ENCODE assay signal across 12 cellular contexts in genomic region chr20:10609726-10610125, GRCh38.
DNase-seq lines count a peak whose midpoint lies in the region; ATAC-seq and TF ChIP-seq lines count a peak whose summit lies in the region.
"Had no signal": no experiment of that assay in that cellular context is flagged by ENCODE, and none has a peak within 500 bp of the region (broad histone marks: within the 10 kb centered on the region; RNA-seq: fewer than 3 reads in every experiment).

No MANE protein-coding gene starts in this region.

- intact Hi-C loops in prostate gland (cut with DNase I) (no loop called here), uterus (cut with DNase I; ENCODE audit: low total_unique reads) (no loop called here)

- no peak for TF ChIP-seq POLR2A in gastroesophageal sphincter (IDR thresholded peaks at IDR 0.05)
- TF ChIP-seq POLR2A in prostate gland (IDR thresholded peaks at IDR 0.05): no peak
- TF ChIP-seq POLR2A in uterus (IDR thresholded peaks at IDR 0.05): no peak

- H3K36me3 ChIP-seq in adipocyte (ENCODE audit: control insufficient read depth, insufficient read depth, low read length, severe bottlenecking): no peaks in the 10 kb centered on the region
- H3K36me3 ChIP-seq in gastroesophageal sphincter: no peaks in the 10 kb centered on the region
- H3K36me3 ChIP-seq in prostate gland: no peaks in the 10 kb centered on the region
- H3K36me3 ChIP-seq in uterus: no peaks in the 10 kb centered on the region
- H3K36me3 ChIP-seq in MM.1S (replicated peaks; ENCODE audit: insufficient read depth, low read length): no peaks in the 10 kb centered on the region

- H3K4me2 ChIP-seq in MM.1S (ENCODE audit: low read depth, low read length): no peak overlapping the region

- no peak for TF ChIP-seq EP300 in gastroesophageal sphincter (IDR thresholded peaks at IDR 0.05)

- peak overlapping the region in 3 of 4 donors; percentile 71 to 82 (median 77) for H3K27ac ChIP-seq in gastroesophageal sphincter
- H3K27ac ChIP-seq in prostate gland: peak overlapping the region; percentile 11 to 23
- peak overlapping the region; percentile 79 to 83 for H3K27ac ChIP-seq in uterus
- H3K27ac ChIP-seq in MM.1S (ENCODE audit: low read length): no peak overlapping the region

- H2AFZ ChIP-seq in MM.1S (ENCODE audit: low read length): no peak overlapping the region

- H3K9ac ChIP-seq in adipocyte (ENCODE audit: low read length): peak overlapping the region; percentile 71
- H3K9ac ChIP-seq in MM.1S (ENCODE audit: low read length): no peak overlapping the region

- H3K4me3 ChIP-seq in adipocyte (ENCODE audit: low read length) (peak overlapping the region; percentile 61), gastroesophageal sphincter (no peak overlapping the region), prostate gland (no peak overlapping the region), uterus (no peak overlapping the region), MM.1S (ENCODE audit: low read length) (no peak overlapping the region)

- H3K79me2 ChIP-seq in MM.1S (ENCODE audit: low read length): no peaks in the 10 kb centered on the region

- DNase-seq in adipocyte (ENCODE audit: low read depth) (peak; percentile 65), prostate gland (ENCODE audit: low spot score) (no peak), uterus (no peak), MM.1S (no peak)
- DNase-seq in central memory CD4-positive, alpha-beta T cell: no peak
- DNase-seq in activated T-cell treated with anti-CD3 and anti-CD28 coated beads, Interleukin-2, amount 50 U/mL, for 48 hours: no peak
- DNase-seq: activated CD4-positive, alpha-beta T cell treated with anti-CD3 and anti-CD28 coated beads for 4 hours; endodermal cell; NCI-H1048; stimulated activated CD4-positive, alpha-beta T cell treated with anti-CD3 and anti-CD28 coated beads, Interleukin-4, amount 100 ng/mL, for 4 hours; stimulated activated naive B cell treated with anti-CD40 and anti-IgM and Interleukin-4, amounts not matched to agents 10 μg/mL and 1 μg/mL and 100 μg/mL, for 72 hours had no signal

- H3K9me2 ChIP-seq in MM.1S (replicated peaks; ENCODE audit: insufficient read depth, low read length): no peaks in the 10 kb centered on the region

- H3K4me1 ChIP-seq in adipocyte (ENCODE audit: control insufficient read depth, insufficient read depth, low read length) (peaks cover 31% of the 10 kb centered on the region), gastroesophageal sphincter (peaks cover 0 to 12% (median 0%) of the 10 kb centered on the region in 3 donors), prostate gland (replicated peaks) (peaks cover 5% of the 10 kb centered on the region), uterus (no peaks in the 10 kb centered on the region), MM.1S (ENCODE audit: low read length) (no peaks in the 10 kb centered on the region)

- no peak for TF ChIP-seq CTCF in gastroesophageal sphincter (IDR thresholded peaks at IDR 0.05)
- no peak for TF ChIP-seq CTCF in prostate gland (IDR thresholded peaks at IDR 0.05)
- no peak for TF ChIP-seq CTCF in uterus (IDR thresholded peaks at IDR 0.05)
- TF ChIP-seq CTCF in MM.1S (IDR thresholded peaks at IDR 0.05; ENCODE audit: low read length): no peak

- H3F3A ChIP-seq in MM.1S (ENCODE audit: insufficient read depth, low read length): no peaks in the 10 kb centered on the region

- no peaks in the 10 kb centered on the region for H3K9me3 ChIP-seq in adipocyte (ENCODE audit: control insufficient read depth, low read length)
- no peaks in the 10 kb centered on the region for H3K9me3 ChIP-seq in gastroesophageal sphincter
- H3K9me3 ChIP-seq in prostate gland: no peaks in the 10 kb centered on the region
- no peaks in the 10 kb centered on the region for H3K9me3 ChIP-seq in uterus
- H3K9me3 ChIP-seq in MM.1S (replicated peaks; ENCODE audit: insufficient read depth, low read length): no peaks in the 10 kb centered on the region

- peak; percentile 40 for ATAC-seq in gastroesophageal sphincter
- ATAC-seq: stimulated activated naive B cell treated with anti-CD40 and anti-IgM and Interleukin-4, amounts not matched to agents 10 μg/mL and 1 μg/mL and 100 μg/mL, for 72 hours had no signal

- no peaks in the 10 kb centered on the region for H3K27me3 ChIP-seq in adipocyte (replicated peaks; ENCODE audit: control insufficient read depth, insufficient read depth, low read length)
- H3K27me3 ChIP-seq in gastroesophageal sphincter: no peaks in the 10 kb centered on the region
- H3K27me3 ChIP-seq in prostate gland (replicated peaks; ENCODE audit: insufficient read depth): no peaks in the 10 kb centered on the region
- no peaks in the 10 kb centered on the region for H3K27me3 ChIP-seq in uterus
- H3K27me3 ChIP-seq in MM.1S (replicated peaks; ENCODE audit: insufficient read depth, low read length): no peaks in the 10 kb centered on the region

- no peaks in the 10 kb centered on the region for H4K20me1 ChIP-seq in MM.1S (ENCODE audit: insufficient read depth, low read length)
